19 cellular contexts compared by ENCODE assay signal in the genomic region with DNA sequence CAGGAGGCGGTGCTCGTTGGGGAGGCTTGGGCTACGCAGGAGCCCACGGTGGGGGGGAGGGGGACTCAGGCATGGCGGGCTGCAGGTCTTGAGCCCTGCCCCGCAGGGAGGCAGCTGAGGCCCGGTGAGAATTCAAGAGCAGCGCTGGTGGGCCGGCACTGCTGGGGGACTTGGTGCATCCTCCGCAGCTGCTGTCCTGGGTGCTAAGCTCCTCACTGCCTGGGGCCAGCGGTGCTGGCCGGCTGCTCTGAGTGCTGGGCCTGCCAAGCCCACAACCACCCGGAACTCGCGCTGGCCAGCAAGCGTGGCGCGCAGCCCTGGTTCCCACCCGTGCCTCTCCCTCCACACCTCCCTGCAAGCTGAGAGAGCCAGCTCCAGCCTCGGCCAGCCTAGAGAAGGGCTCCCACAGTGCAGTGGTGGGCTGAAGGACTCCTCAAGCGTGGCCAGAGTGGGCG.
"Had no signal": no experiment of that assay in that cellular context is flagged by ENCODE, and none has a peak within 500 bp of the region (broad histone marks: within the 10 kb centered on the region; RNA-seq: fewer than 3 reads in every experiment).

No MANE protein-coding gene starts in this region.

- H3K27me3 Mint-ChIP-seq: dendritic cell treated with granulocyte-macrophage colony-stimulating factor and Interleukin-4, amounts not matched to agents 40 ng/mL and 50 ng/mL, for 4 days; natural killer cell treated with Interleukin-12 subunit alpha and Interleukin-12 subunit beta and Interleukin-15 and Interleukin-18, amount 100 ng/mL, for 72 hours had no signal

- H3K27ac ChIP-seq: esophagus squamous epithelium, gastroesophageal sphincter, left lung, neural progenitor cell, parathyroid adenoma, psoas muscle, sigmoid colon, skin epidermis had no signal

- H3K4me3 Mint-ChIP-seq: dendritic cell treated with granulocyte-macrophage colony-stimulating factor and Interleukin-4, amounts not matched to agents 40 ng/mL and 50 ng/mL, for 4 days; natural killer cell treated with Interleukin-12 subunit alpha and Interleukin-12 subunit beta and Interleukin-15 and Interleukin-18, amount 100 ng/mL, for 72 hours; neural progenitor cell had no signal

- H3K9me3 Mint-ChIP-seq: natural killer cell treated with Interleukin-12 subunit alpha and Interleukin-12 subunit beta and Interleukin-15 and Interleukin-18, amount 100 ng/mL, for 72 hours had no signal

- H3K27ac Mint-ChIP-seq: dendritic cell treated with granulocyte-macrophage colony-stimulating factor and Interleukin-4, amounts not matched to agents 40 ng/mL and 50 ng/mL, for 4 days; natural killer cell treated with Interleukin-12 subunit alpha and Interleukin-12 subunit beta and Interleukin-15 and Interleukin-18, amount 100 ng/mL, for 72 hours; neural progenitor cell had no signal

- H3K4me3 ChIP-seq: esophagus squamous epithelium, gastroesophageal sphincter, left lung, lung, neural progenitor cell, psoas muscle, sigmoid colon, skin epidermis had no signal

- H3K4me2 ChIP-seq: neural progenitor cell had no signal

- H3K27me3 ChIP-seq: esophagus squamous epithelium, gastroesophageal sphincter, left lung, neural progenitor cell, sigmoid colon had no signal

- ATAC-seq: gastroesophageal sphincter; left lung; natural killer cell treated with Interleukin-12 subunit alpha and Interleukin-12 subunit beta and Interleukin-15 and Interleukin-18, amount 100 ng/mL, for 72 hours; psoas muscle had no signal

- H2AFZ ChIP-seq: neural progenitor cell, parathyroid adenoma had no signal

- DNase-seq: esophagus squamous epithelium; foreskin fibroblast; mesenchymal stem cell; midbrain; occipital lobe; retina; sigmoid colon; stimulated activated CD4-positive, alpha-beta T cell treated with anti-CD3 and anti-CD28 coated beads, Interleukin-12 subunit alpha, Interleukin-12 subunit beta, amount 100 ng/mL, for 4 hours; stimulated activated naive CD4-positive, alpha-beta T cell treated with Interleukin-2 at 50 U/mL for 16 hours; trophoblast cell had no signal

- H3K9me3 ChIP-seq: esophagus squamous epithelium, gastroesophageal sphincter, psoas muscle, sigmoid colon had no signal
